ENCODE assay signal across 1 cellular context in the genomic region with DNA sequence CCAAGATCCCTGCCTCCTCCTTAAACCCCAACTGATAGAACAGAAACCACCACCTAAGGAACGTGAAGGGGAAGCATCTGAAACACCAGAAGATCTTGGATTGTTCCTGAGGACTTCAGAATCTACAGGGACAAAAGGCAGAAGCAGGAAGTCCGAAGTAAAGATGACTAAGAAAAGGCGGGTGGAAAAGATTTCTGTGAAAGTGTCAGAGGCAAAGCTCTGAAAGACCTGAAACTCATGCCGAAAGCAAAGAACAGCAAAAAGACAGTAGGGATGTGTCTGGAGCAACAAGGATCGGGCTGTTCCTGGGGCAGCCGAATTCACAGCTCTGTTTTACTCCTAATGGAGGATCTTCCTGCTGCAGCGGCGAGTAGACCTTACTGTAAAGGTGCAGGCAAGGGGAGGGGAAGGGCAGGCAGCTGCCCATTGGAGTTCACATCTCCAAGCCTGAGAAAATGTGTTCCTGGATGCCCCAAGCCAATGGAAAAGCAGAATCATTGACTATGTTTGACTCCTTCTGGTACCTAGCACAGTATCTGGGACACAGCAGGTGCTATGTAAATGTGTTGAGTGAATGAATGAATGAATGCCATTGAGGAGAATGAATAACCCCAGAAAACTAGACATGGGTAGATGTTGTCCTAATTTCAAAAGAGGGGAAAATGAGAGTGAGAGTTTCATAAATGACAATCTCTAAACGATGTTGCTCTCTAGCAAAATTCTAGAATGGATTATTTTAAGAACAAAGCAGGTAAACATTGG.
A peak's percentile ranks its signal among the peaks of the same experiment; 100 is the strongest.
TF ChIP-seq lines count a peak whose summit lies in the region.

No MANE protein-coding gene starts in this region.

TF ChIP-seq in HepG2, 621 proteins besides CTCF, POLR2A, EP300 and RAD21 (continued from another document):
- TF ChIP-seq, protein P1, sequence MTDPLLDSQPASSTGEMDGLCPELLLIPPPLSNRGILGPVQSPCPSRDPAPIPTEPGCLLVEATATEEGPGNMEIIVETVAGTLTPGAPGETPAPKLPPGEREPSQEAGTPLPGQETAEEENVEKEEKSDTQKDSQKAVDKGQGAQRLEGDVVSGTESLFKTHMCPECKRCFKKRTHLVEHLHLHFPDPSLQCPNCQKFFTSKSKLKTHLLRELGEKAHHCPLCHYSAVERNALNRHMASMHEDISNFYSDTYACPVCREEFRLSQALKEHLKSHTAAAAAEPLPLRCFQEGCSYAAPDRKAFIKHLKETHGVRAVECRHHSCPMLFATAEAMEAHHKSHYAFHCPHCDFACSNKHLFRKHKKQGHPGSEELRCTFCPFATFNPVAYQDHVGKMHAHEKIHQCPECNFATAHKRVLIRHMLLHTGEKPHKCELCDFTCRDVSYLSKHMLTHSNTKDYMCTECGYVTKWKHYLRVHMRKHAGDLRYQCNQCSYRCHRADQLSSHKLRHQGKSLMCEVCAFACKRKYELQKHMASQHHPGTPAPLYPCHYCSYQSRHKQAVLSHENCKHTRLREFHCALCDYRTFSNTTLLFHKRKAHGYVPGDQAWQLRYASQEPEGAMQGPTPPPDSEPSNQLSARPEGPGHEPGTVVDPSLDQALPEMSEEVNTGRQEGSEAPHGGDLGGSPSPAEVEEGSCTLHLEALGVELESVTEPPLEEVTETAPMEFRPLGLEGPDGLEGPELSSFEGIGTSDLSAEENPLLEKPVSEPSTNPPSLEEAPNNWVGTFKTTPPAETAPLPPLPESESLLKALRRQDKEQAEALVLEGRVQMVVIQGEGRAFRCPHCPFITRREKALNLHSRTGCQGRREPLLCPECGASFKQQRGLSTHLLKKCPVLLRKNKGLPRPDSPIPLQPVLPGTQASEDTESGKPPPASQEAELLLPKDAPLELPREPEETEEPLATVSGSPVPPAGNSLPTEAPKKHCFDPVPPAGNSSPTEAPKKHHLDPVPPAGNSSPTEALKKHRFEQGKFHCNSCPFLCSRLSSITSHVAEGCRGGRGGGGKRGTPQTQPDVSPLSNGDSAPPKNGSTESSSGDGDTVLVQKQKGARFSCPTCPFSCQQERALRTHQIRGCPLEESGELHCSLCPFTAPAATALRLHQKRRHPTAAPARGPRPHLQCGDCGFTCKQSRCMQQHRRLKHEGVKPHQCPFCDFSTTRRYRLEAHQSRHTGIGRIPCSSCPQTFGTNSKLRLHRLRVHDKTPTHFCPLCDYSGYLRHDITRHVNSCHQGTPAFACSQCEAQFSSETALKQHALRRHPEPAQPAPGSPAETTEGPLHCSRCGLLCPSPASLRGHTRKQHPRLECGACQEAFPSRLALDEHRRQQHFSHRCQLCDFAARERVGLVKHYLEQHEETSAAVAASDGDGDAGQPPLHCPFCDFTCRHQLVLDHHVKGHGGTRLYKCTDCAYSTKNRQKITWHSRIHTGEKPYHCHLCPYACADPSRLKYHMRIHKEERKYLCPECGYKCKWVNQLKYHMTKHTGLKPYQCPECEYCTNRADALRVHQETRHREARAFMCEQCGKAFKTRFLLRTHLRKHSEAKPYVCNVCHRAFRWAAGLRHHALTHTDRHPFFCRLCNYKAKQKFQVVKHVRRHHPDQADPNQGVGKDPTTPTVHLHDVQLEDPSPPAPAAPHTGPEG (CRISPR knock-in tag; IDR thresholded peaks at IDR 0.05), result no peak
- TF ChIP-seq, protein P2, sequence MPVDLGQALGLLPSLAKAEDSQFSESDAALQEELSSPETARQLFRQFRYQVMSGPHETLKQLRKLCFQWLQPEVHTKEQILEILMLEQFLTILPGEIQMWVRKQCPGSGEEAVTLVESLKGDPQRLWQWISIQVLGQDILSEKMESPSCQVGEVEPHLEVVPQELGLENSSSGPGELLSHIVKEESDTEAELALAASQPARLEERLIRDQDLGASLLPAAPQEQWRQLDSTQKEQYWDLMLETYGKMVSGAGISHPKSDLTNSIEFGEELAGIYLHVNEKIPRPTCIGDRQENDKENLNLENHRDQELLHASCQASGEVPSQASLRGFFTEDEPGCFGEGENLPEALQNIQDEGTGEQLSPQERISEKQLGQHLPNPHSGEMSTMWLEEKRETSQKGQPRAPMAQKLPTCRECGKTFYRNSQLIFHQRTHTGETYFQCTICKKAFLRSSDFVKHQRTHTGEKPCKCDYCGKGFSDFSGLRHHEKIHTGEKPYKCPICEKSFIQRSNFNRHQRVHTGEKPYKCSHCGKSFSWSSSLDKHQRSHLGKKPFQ (CRISPR knock-in tag; IDR thresholded peaks at IDR 0.05; ENCODE audit: insufficient replicate concordance), result peak; percentile 16
- TF ChIP-seq ZMAT3 (CRISPR knock-in tag; conservative IDR thresholded peaks at IDR 0.05), result no peak
- no peak for TF ChIP-seq ZNF180 (CRISPR knock-in tag; IDR thresholded peaks at IDR 0.05; ENCODE audit: borderline replicate concordance, low read depth)
- TF ChIP-seq HES4 (CRISPR knock-in tag; IDR thresholded peaks at IDR 0.05; ENCODE audit: borderline replicate concordance), result no peak
- no peak for TF ChIP-seq REPIN1 (CRISPR knock-in tag; IDR thresholded peaks at IDR 0.05; ENCODE audit: borderline replicate concordance, low read depth)
- TF ChIP-seq, protein P3, sequence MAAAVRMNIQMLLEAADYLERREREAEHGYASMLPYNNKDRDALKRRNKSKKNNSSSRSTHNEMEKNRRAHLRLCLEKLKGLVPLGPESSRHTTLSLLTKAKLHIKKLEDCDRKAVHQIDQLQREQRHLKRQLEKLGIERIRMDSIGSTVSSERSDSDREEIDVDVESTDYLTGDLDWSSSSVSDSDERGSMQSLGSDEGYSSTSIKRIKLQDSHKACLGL (CRISPR knock-in tag; IDR thresholded peaks at IDR 0.05), result no peak
- no peak for TF ChIP-seq ZNF343 (CRISPR knock-in tag; IDR thresholded peaks at IDR 0.05)
- TF ChIP-seq ZNF713 (CRISPR knock-in tag; IDR thresholded peaks at IDR 0.05), result no peak
- peak; percentile 21; the same call in 1 of the 2 replicates for TF ChIP-seq ZNF274 (CRISPR knock-in tag; IDR thresholded peaks at IDR 0.05)
- no peak for TF ChIP-seq RXRA (CRISPR knock-in tag; IDR thresholded peaks at IDR 0.05)
- TF ChIP-seq ZNF556 (CRISPR knock-in tag; IDR thresholded peaks at IDR 0.05; ENCODE audit: borderline replicate concordance), result no peak
- 0 out of 2 replicates have a peak, but pooled peaks have one; percentile 44 for TF ChIP-seq ZNF337 (CRISPR knock-in tag; IDR thresholded peaks at IDR 0.05; ENCODE audit: borderline replicate concordance, low read depth)
- TF ChIP-seq, protein P4, sequence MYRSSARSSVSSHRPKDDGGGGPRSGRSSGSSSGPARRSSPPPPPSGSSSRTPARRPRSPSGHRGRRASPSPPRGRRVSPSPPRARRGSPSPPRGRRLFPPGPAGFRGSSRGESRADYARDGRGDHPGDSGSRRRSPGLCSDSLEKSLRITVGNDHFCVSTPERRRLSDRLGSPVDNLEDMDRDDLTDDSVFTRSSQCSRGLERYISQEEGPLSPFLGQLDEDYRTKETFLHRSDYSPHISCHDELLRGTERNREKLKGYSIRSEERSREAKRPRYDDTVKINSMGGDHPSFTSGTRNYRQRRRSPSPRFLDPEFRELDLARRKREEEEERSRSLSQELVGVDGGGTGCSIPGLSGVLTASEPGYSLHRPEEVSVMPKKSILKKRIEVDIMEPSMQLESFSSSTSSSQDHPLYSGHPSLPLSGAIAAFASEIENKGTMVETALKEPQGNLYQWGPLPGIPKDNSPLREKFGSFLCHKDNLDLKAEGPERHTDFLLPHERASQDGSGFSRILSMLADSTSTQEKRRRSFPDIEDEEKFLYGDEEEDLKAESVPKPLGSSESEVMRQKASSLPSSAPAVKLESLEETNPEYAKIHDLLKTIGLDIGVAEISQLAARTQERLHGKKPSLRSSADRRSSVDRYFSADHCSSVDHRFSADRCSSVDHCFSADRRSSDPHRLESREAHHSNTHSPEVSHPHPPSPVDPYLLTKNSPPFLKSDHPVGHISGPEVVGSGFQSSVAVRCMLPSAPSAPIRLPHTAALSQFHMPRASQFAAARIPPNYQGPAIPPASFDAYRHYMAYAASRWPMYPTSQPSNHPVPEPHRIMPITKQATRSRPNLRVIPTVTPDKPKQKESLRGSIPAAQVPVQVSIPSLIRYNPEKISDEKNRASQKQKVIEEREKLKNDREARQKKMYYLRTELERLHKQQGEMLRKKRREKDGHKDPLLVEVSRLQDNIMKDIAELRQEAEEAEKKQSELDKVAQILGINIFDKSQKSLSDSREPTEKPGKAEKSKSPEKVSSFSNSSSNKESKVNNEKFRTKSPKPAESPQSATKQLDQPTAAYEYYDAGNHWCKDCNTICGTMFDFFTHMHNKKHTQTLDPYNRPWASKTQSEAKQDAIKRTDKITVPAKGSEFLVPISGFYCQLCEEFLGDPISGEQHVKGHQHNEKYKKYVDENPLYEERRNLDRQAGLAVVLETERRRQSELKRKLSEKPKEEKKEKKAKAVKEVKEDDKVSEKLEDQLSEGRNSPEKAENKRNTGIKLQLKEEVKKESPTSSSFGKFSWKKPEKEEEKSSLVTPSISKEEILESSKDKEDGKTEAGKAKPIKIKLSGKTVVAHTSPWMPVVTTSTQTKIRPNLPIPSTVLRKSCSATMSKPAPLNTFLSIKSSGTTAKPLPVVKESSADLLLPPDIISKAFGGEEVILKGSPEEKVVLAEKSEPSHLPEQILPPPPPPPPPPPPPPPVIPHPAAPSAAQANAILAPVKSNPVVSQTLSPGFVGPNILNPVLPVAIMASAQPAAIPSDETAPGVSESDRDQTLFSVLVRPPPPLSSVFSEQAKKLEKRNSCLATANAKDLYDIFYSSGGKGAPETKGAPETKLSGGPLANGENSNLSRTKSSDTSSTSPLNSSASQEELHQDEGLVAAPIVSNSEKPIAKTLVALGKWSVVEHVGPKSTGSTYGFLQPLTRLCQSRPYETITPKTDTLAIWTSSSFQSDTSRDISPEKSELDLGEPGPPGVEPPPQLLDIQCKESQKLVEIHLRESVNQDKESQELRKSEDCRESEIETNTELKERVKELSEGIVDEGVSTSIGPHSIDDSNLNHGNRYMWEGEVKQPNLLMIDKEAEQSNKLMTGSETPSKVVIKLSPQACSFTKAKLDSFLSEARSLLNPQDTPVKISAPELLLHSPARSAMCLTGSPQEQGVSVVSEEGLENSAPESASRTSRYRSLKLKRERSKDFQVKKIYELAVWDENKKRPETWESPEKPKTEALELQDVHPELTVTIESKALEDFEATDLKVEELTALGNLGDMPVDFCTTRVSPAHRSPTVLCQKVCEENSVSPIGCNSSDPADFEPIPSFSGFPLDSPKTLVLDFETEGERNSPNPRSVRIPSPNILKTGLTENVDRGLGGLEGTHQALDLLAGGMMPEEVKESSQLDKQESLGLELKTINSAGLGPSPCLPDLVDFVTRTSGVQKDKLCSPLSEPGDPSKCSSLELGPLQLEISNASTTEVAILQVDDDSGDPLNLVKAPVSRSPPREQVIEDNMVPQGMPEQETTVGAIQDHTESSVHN (CRISPR knock-in tag; IDR thresholded peaks at IDR 0.05), result no peak
- TF ChIP-seq, protein P5, sequence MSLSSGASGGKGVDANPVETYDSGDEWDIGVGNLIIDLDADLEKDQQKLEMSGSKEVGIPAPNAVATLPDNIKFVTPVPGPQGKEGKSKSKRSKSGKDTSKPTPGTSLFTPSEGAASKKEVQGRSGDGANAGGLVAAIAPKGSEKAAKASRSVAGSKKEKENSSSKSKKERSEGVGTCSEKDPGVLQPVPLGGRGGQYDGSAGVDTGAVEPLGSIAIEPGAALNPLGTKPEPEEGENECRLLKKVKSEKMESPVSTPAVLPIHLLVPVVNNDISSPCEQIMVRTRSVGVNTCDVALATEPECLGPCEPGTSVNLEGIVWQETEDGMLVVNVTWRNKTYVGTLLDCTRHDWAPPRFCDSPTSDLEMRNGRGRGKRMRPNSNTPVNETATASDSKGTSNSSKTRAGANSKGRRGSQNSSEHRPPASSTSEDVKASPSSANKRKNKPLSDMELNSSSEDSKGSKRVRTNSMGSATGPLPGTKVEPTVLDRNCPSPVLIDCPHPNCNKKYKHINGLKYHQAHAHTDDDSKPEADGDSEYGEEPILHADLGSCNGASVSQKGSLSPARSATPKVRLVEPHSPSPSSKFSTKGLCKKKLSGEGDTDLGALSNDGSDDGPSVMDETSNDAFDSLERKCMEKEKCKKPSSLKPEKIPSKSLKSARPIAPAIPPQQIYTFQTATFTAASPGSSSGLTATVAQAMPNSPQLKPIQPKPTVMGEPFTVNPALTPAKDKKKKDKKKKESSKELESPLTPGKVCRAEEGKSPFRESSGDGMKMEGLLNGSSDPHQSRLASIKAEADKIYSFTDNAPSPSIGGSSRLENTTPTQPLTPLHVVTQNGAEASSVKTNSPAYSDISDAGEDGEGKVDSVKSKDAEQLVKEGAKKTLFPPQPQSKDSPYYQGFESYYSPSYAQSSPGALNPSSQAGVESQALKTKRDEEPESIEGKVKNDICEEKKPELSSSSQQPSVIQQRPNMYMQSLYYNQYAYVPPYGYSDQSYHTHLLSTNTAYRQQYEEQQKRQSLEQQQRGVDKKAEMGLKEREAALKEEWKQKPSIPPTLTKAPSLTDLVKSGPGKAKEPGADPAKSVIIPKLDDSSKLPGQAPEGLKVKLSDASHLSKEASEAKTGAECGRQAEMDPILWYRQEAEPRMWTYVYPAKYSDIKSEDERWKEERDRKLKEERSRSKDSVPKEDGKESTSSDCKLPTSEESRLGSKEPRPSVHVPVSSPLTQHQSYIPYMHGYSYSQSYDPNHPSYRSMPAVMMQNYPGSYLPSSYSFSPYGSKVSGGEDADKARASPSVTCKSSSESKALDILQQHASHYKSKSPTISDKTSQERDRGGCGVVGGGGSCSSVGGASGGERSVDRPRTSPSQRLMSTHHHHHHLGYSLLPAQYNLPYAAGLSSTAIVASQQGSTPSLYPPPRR (CRISPR knock-in tag; IDR thresholded peaks at IDR 0.05; ENCODE audit: borderline replicate concordance), result no peak
- TF ChIP-seq ATF1 (CRISPR knock-in tag; IDR thresholded peaks at IDR 0.05), result no peak
- TF ChIP-seq ZNF644 (CRISPR knock-in tag; IDR thresholded peaks at IDR 0.05; ENCODE audit: low read depth), result no peak
